Comparison of ENCODE assay signal across 10 cellular contexts in genomic region chr14:73739174-73739898, GRCh38. TPM values are rescaled to one million over a fixed set of nuclear protein-coding genes. Genes with fewer than 3 reads are reported as not detected.
DNase-seq lines count a peak whose midpoint lies in the region; ATAC-seq and TF ChIP-seq lines count a peak whose summit lies in the region.
"Had no signal": no experiment of that assay in that cellular context is flagged by ENCODE, and none has a peak within 500 bp of the region (broad histone marks: within the 10 kb centered on the region; RNA-seq: fewer than 3 reads in every experiment).

No MANE protein-coding gene starts in this region.

- H3K27me3 ChIP-seq in BLaER1 = no peaks in the 10 kb centered on the region
- no peaks in the 10 kb centered on the region for H3K27me3 ChIP-seq in esophagus squamous epithelium
- H3K27me3 ChIP-seq in parathyroid adenoma (ENCODE audit: control insufficient read depth, insufficient read depth, low read length) = no peaks in the 10 kb centered on the region

- H3K36me3 ChIP-seq in BLaER1 = peaks cover 61% of the 10 kb centered on the region
- H3K36me3 ChIP-seq in OCI-LY7 (ENCODE audit: insufficient read depth, low read length) = peaks cover 74% of the 10 kb centered on the region
- H3K36me3 ChIP-seq in esophagus squamous epithelium = peaks cover 29 to 57% (median 30%) of the 10 kb centered on the region in 3 donors
- no peaks in the 10 kb centered on the region for H3K36me3 ChIP-seq in parathyroid adenoma (ENCODE audit: control insufficient read depth, insufficient read depth, low read length)

- WGBS in esophagus squamous epithelium, 2 donors = 79 to 80% methylated on average over 4 to 7 of the region's 21 CpGs

- CTCF ChIA-PET in OCI-LY7 (lab: Charles Lee; ENCODE audit: unreplicated experiment) = no interaction called here

- no peak for ATAC-seq in GM18868 (IDR thresholded peaks at IDR 0.05; ENCODE audit: unreplicated experiment)

- intact Hi-C loops in OCI-LY7 (cut with micrococcal nuclease; ENCODE audit: unreplicated experiment) (no loop called here), esophagus squamous epithelium (cut with DNase I) (no loop called here)

- TF ChIP-seq CTCF in OCI-LY7 (conservative IDR thresholded peaks at IDR 0.05; ENCODE audit: low read length) = no peak
- no peak for TF ChIP-seq CTCF in esophagus squamous epithelium (IDR thresholded peaks at IDR 0.05)
- TF ChIP-seq CTCF in parathyroid adenoma (IDR thresholded peaks at IDR 0.05) = no peak

- POLR2A ChIA-PET in OCI-LY7 (lab: Charles Lee) = interaction anchor here (0.6 kb wide), 1 partner anchor 9 kb away, joined by 3 read pairs; no protein-coding TSS in a partner anchor

- H3K9ac ChIP-seq in BLaER1 (peak overlapping the region; percentile 84), parathyroid adenoma (no peak overlapping the region)

- H3K4me2 ChIP-seq in BLaER1 = peak overlapping the region; percentile 99
- H3K4me2 ChIP-seq in OCI-LY7 (ENCODE audit: low read length) = no peak overlapping the region
- H3K4me2 ChIP-seq in parathyroid adenoma (ENCODE audit: low read length) = no peak overlapping the region

- no peaks in the 10 kb centered on the region for H3K9me2 ChIP-seq in OCI-LY7 (ENCODE audit: insufficient read depth, low read length)

- no peak overlapping the region for H2AFZ ChIP-seq in OCI-LY7 (ENCODE audit: low read length)
- no peak overlapping the region for H2AFZ ChIP-seq in parathyroid adenoma

- H3K79me2 ChIP-seq in OCI-LY7 (ENCODE audit: insufficient read depth, low read depth, low read length) (peaks cover 72% of the 10 kb centered on the region), parathyroid adenoma (peaks cover 72% of the 10 kb centered on the region)

- H3K4me1 ChIP-seq in BLaER1 (peaks cover 52% of the 10 kb centered on the region), OCI-LY7 (ENCODE audit: insufficient read depth, low read length, poor library complexity, severe bottlenecking) (peaks cover 37% of the 10 kb centered on the region), esophagus squamous epithelium (peaks cover 52 to 63% (median 53%) of the 10 kb centered on the region in 3 donors), parathyroid adenoma (peaks cover 46% of the 10 kb centered on the region)

- TF ChIP-seq POLR2A in esophagus squamous epithelium (IDR thresholded peaks at IDR 0.05) = no peak

- H3K27ac ChIP-seq in BLaER1 = peak overlapping the region; percentile 98
- no peak overlapping the region for H3K27ac ChIP-seq in OCI-LY7 (ENCODE audit: low read depth, low read length, poor library complexity, severe bottlenecking)
- H3K27ac ChIP-seq in esophagus squamous epithelium = peak overlapping the region; percentile 85 to 100 (median 94)
- H3K27ac ChIP-seq in parathyroid adenoma = peak overlapping the region; percentile 74

- H3K4me3 ChIP-seq in BLaER1 (no peak overlapping the region), OCI-LY7 (ENCODE audit: low read depth, low read length, poor library complexity, severe bottlenecking) (no peak overlapping the region), esophagus squamous epithelium (no peak overlapping the region), parathyroid adenoma (ENCODE audit: low read depth, low read length) (no peak overlapping the region)

- H4K20me1 ChIP-seq in BLaER1 (peaks cover 74% of the 10 kb centered on the region), OCI-LY7 (ENCODE audit: insufficient read depth, low read length) (peaks cover 32% of the 10 kb centered on the region)

- H3K9me3 ChIP-seq in BLaER1 (no peaks in the 10 kb centered on the region), OCI-LY7 (ENCODE audit: low read length) (no peaks in the 10 kb centered on the region), esophagus squamous epithelium (no peaks in the 10 kb centered on the region), parathyroid adenoma (ENCODE audit: control insufficient read depth, low read length) (no peaks in the 10 kb centered on the region)

- no peak for DNase-seq in OCI-LY7 (ENCODE audit: low spot score)
- DNase-seq in esophagus squamous epithelium (lab: John Stamatoyannopoulos, UW) = no peak
- DNase-seq in stimulated activated CD4-positive, alpha-beta T cell treated with anti-CD3 and anti-CD28 coated beads, Interleukin-2, amount 100 ng/mL, for 48 hours = no peak
- no peak for DNase-seq in occipital lobe (lab: John Stamatoyannopoulos, UW)
- DNase-seq in NCI-H2171 treated with DMSO at 0.1 percent for 48 hours (lab: John Stamatoyannopoulos, UW) = no peak
- DNase-seq: activated effector memory CD4-positive, alpha-beta T cell treated with Interleukin-2 at 50 U/mL for 16 hours; NCI-H1417 treated with DMSO at 0.1 percent for 48 hours had no signal

- TSS peak; percentile 63 for BruUV-seq in OCI-LY7 (replicated peaks; lab: Mats Ljungman, UMichigan)

RNA-seq across cellular contexts. Expression of gene PNMA1, which starts 25.2 kb away (rescaled TPM):
- total RNA-seq in OCI-LY7 (2014; rRNA removed; shearing (Covaris generic)) = 5.8 and 6.0 TPM in 2 replicates
- total RNA-seq in OCI-LY7 (2022) (14.5 and 14.6 TPM in 2 replicates), esophagus squamous epithelium (10 to 100 TPM in 1 of 4 donors, 1 to 10 TPM in 3; 4.2 to 13.9 (median 7.2) TPM), occipital lobe (76.1 TPM)
